Comparison of ENCODE assay signal across 10 cellular contexts in genomic region chr6:166656269-166657206, GRCh38. TPM values are rescaled to one million over a fixed set of nuclear protein-coding genes. Genes with fewer than 3 reads are reported as not detected.
DNase-seq lines count a peak whose midpoint lies in the region; ATAC-seq and TF ChIP-seq lines count a peak whose summit lies in the region.
"Had no signal": no experiment of that assay in that cellular context is flagged by ENCODE, and none has a peak within 500 bp of the region (broad histone marks: within the 10 kb centered on the region; RNA-seq: fewer than 3 reads in every experiment).

No MANE protein-coding gene starts in this region.

- H3K27me3 Mint-ChIP-seq in natural killer cell treated with Interleukin-12 subunit alpha and Interleukin-12 subunit beta and Interleukin-15 and Interleukin-18, amount 100 ng/mL, for 72 hours, result peaks cover 15 to 22% of the 10 kb centered on the region in 2 donors

- H3K36me3 Mint-ChIP-seq in natural killer cell treated with Interleukin-12 subunit alpha and Interleukin-12 subunit beta and Interleukin-15 and Interleukin-18, amount 100 ng/mL, for 72 hours, result no peaks in the 10 kb centered on the region

- peak overlapping the region in 1 of 11 experiments; percentile 2; a peak in 1 of 22 replicates for H3K9ac ChIP-seq in BLaER1 treated with 17β-estradiol and CSF1 and Interleukin-3, amounts not matched to agents 10 nM and 100 nM

- H3K4me1 Mint-ChIP-seq in natural killer cell treated with Interleukin-12 subunit alpha and Interleukin-12 subunit beta and Interleukin-15 and Interleukin-18, amount 100 ng/mL, for 72 hours (ENCODE audit: low read depth in 2 of 2), result peaks cover 8 to 9% of the 10 kb centered on the region in 2 donors

- no peaks in the 10 kb centered on the region for H3K9me3 Mint-ChIP-seq in natural killer cell treated with Interleukin-12 subunit alpha and Interleukin-12 subunit beta and Interleukin-15 and Interleukin-18, amount 100 ng/mL, for 72 hours

- H3K4me2 ChIP-seq in BLaER1 treated with 17β-estradiol and CSF1 and Interleukin-3, amounts not matched to agents 10 nM and 100 nM, result peak overlapping the region; percentile 67 to 85 (median 77)

- peaks cover 0 to 14% (median 0%) of the 10 kb centered on the region in 11 experiments; a peak in 5 of 22 replicates for H3K27me3 ChIP-seq in BLaER1 treated with 17β-estradiol and CSF1 and Interleukin-3, amounts not matched to agents 10 nM and 100 nM
- H3K27me3 ChIP-seq in HL-60 (ENCODE audit: insufficient read depth, poor library complexity, severe bottlenecking), result no peaks in the 10 kb centered on the region

- H3K4me3 Mint-ChIP-seq in natural killer cell treated with Interleukin-12 subunit alpha and Interleukin-12 subunit beta and Interleukin-15 and Interleukin-18, amount 100 ng/mL, for 72 hours, result peak overlapping the region; percentile 3

- H3K4me3 ChIP-seq in BLaER1 treated with 17β-estradiol and CSF1 and Interleukin-3, amounts not matched to agents 10 nM and 100 nM, result 0 out of 20 replicates have a peak overlapping the region, but pooled peaks of 2 of the 10 experiments have one; percentile 2 to 28
- H3K4me3 ChIP-seq in HL-60 (replicated peaks; ENCODE audit: insufficient read depth, low read length) (no peak overlapping the region), epithelial cell of esophagus (ENCODE audit: low read length) (no peak overlapping the region), coronary artery (no peak overlapping the region)

- H4K20me1 ChIP-seq in BLaER1 treated with 17β-estradiol and CSF1 and Interleukin-3, amounts not matched to agents 10 nM and 100 nM, result peaks cover 0 to 13% (median 0%) of the 10 kb centered on the region in 11 experiments; a peak in 2 of 22 replicates

- H3K36me3 ChIP-seq in BLaER1 treated with 17β-estradiol and CSF1 and Interleukin-3, amounts not matched to agents 10 nM and 100 nM, result no peaks in the 10 kb centered on the region

- no peak for TF ChIP-seq CTCF in HL-60 (IDR thresholded peaks at IDR 0.05; ENCODE audit: insufficient read depth, low read length)
- TF ChIP-seq CTCF in epithelial cell of esophagus (IDR thresholded peaks at IDR 0.05; ENCODE audit: insufficient read depth, low read depth, low read length, missing control alignments), result no peak
- TF ChIP-seq CTCF in coronary artery (IDR thresholded peaks at IDR 0.05), result no peak

- peaks cover 24 to 57% (median 45%) of the 10 kb centered on the region in 10 experiments for H3K4me1 ChIP-seq in BLaER1 treated with 17β-estradiol and CSF1 and Interleukin-3, amounts not matched to agents 10 nM and 100 nM

- no peak overlapping the region for H3K27ac ChIP-seq in BLaER1 treated with 17β-estradiol and CSF1 and Interleukin-3, amounts not matched to agents 10 nM and 100 nM
- H3K27ac ChIP-seq in HL-60 (replicated peaks) (0 out of 2 replicates have a peak overlapping the region, but pooled peaks have one; percentile 2), coronary artery (no peak overlapping the region)

- peak in 1 of 2 experiments; percentile 11 for DNase-seq in HL-60 (ENCODE audit: low read depth in 1 of 2, low spot score in 1 of 2)
- DNase-seq in epithelial cell of esophagus (ENCODE audit: low read depth), result peak; percentile 28
- DNase-seq in natural killer cell treated with Interleukin-12 subunit alpha and Interleukin-12 subunit beta and Interleukin-15 and Interleukin-18, amount 100 ng/mL, for 72 hours (ENCODE audit: low spot score), result no peak
- no peak for DNase-seq in coronary artery (ENCODE audit: low spot score)
- DNase-seq: DMS79, SIG-M5 had no signal

- ATAC-seq in natural killer cell treated with Interleukin-12 subunit alpha and Interleukin-12 subunit beta and Interleukin-15 and Interleukin-18, amount 100 ng/mL, for 72 hours, result no peak
- no peak for ATAC-seq in HG03442 (IDR thresholded peaks at IDR 0.05; ENCODE audit: unreplicated experiment)
- no peak for ATAC-seq in GM21576 (IDR thresholded peaks at IDR 0.05; ENCODE audit: unreplicated experiment)
- no peak for ATAC-seq in HG02981 (IDR thresholded peaks at IDR 0.05; ENCODE audit: unreplicated experiment)

- no peak overlapping the region for H3K27ac Mint-ChIP-seq in natural killer cell treated with Interleukin-12 subunit alpha and Interleukin-12 subunit beta and Interleukin-15 and Interleukin-18, amount 100 ng/mL, for 72 hours

- no peaks in the 10 kb centered on the region for H3K9me3 ChIP-seq in BLaER1 treated with 17β-estradiol and CSF1 and Interleukin-3, amounts not matched to agents 10 nM and 100 nM (replicated peaks in 1 of 11)

RNA-seq across cellular contexts. Expression of gene RPS6KA2, which starts 29.5 kb away (rescaled TPM):
- 1 to 10 TPM; 2.8 to 3.8 TPM for total RNA-seq in natural killer cell treated with Interleukin-12 subunit alpha and Interleukin-12 subunit beta and Interleukin-15 and Interleukin-18, amount 100 ng/mL, for 72 hours
